In genomic region chr21:46253610-46254124, GRCh38 we compare ENCODE assay signal across 8 cellular contexts. TPM values are rescaled to one million over a fixed set of nuclear protein-coding genes. Genes with fewer than 3 reads are reported as not detected.
DNase-seq lines count a peak whose midpoint lies in the region; ATAC-seq and TF ChIP-seq lines count a peak whose summit lies in the region.

No MANE protein-coding gene starts in this region.

- in situ Hi-C loops in HAP-1 (cut with MboI; ENCODE audit: low sequenced_read_pairs) = no loop called here

- H3K9me3 ChIP-seq in HAP-1 (no peaks in the 10 kb centered on the region), WERI-Rb-1 (ENCODE audit: severe bottlenecking) (no peaks in the 10 kb centered on the region)

- BruUV-seq in Calu3 (replicated peaks; lab: Mats Ljungman, UMichigan) = no TSS peak

- no peaks in the 10 kb centered on the region for H3K4me1 Mint-ChIP-seq in Calu3 (ENCODE audit: low read depth, unreplicated experiment)

- H3K36me3 ChIP-seq in HAP-1 (replicated peaks) (peaks cover 89% of the 10 kb centered on the region), WERI-Rb-1 (peaks cover 98% of the 10 kb centered on the region)

- H3K36me3 Mint-ChIP-seq in Calu3 (ENCODE audit: insufficient read depth, unreplicated experiment) = peaks cover 56% of the 10 kb centered on the region

- no peak overlapping the region; the same call in 1 of the 2 replicates for H3K27ac ChIP-seq in WERI-Rb-1

- TF ChIP-seq CTCF in GM12865 (IDR thresholded peaks at IDR 0.05; ENCODE audit: insufficient read depth, low read depth, low read length, missing control alignments) (no peak), WERI-Rb-1 (IDR thresholded peaks at IDR 0.05; ENCODE audit: low read depth, low read length) (no peak), Calu3 (IDR thresholded peaks at IDR 0.05; ENCODE audit: unreplicated experiment) (no peak)

- no peaks in the 10 kb centered on the region for H3K9me3 Mint-ChIP-seq in Calu3 (ENCODE audit: low read depth, unreplicated experiment)

- H3K4me1 ChIP-seq in HAP-1 = no peaks in the 10 kb centered on the region

- DNase-seq in GM12865 (ENCODE audit: low read depth) (peak; percentile 85), mesenteric fat pad (ENCODE audit: low spot score) (peak; percentile 12), HAP-1 (ENCODE audit: low spot score in 2 of 2) (no peak), WERI-Rb-1 (no peak), NCI-H446 (lab: John Stamatoyannopoulos, UW) (no peak), Calu3 (no peak)
- DNase-seq in activated CD4-positive, alpha-beta T cell treated with anti-CD3 and anti-CD28 coated beads, Interleukin-2, amount 50 U/mL, for 1 hour = peak; percentile 30

- CTCF ChIA-PET in Calu3 (lab: Charles Lee) = no interaction called here

- H3K27me3 ChIP-seq in HAP-1 (ENCODE audit: low read depth) (no peaks in the 10 kb centered on the region), WERI-Rb-1 (ENCODE audit: insufficient read depth, low read depth, severe bottlenecking) (no peaks in the 10 kb centered on the region)

- no peak overlapping the region for H3K27ac Mint-ChIP-seq in Calu3 (ENCODE audit: unreplicated experiment)

- H3K4me3 ChIP-seq in GM12865 (ENCODE audit: low read depth, low read length) (no peak overlapping the region), HAP-1 (no peak overlapping the region), WERI-Rb-1 (ENCODE audit: low read depth, low read length) (no peak overlapping the region)

- H3K27me3 Mint-ChIP-seq in Calu3 (ENCODE audit: unreplicated experiment) = no peaks in the 10 kb centered on the region

- no peak overlapping the region for H3K4me3 Mint-ChIP-seq in Calu3 (ENCODE audit: low read depth, unreplicated experiment)

- peak; percentile 40 for ATAC-seq in HG02973 (IDR thresholded peaks at IDR 0.05; ENCODE audit: unreplicated experiment)

- intact Hi-C loops in Calu3 (cut with micrococcal nuclease; ENCODE audit: unreplicated experiment) = no loop called here

RNA-seq across cellular contexts. Expression of gene LSS, which starts 25.1 kb away (rescaled TPM):
- total RNA-seq in mesenteric fat pad (81.3 TPM), Calu3 (2022) (53.3 and 55.1 TPM in 2 replicates)

RNA-seq across cellular contexts. Expression of gene MCM3AP, which starts 31.7 kb away (rescaled TPM):
- total RNA-seq in mesenteric fat pad (89.8 TPM), Calu3 (2022) (64.1 and 66.5 TPM in 2 replicates)

RNA-seq across cellular contexts. Expression of gene YBEY, which starts 32.5 kb away (rescaled TPM):
- 11.1 TPM for total RNA-seq in mesenteric fat pad
- 10.4 and 11.3 TPM in 2 replicates for total RNA-seq in Calu3 (2022)

Comparison
In these comparisons a context has a peak if more than half of its experiments do, and no peak if none do; other contexts are left out.
1. DNase-seq: peak in GM12865 (single experiment), activated CD4-positive, alpha-beta T cell treated with anti-CD3 and anti-CD28 coated beads, Interleukin-2, amount 50 U/mL, for 1 hour (single experiment) and mesenteric fat pad (single experiment); none in HAP-1 (0 of 2), WERI-Rb-1 (single experiment), NCI-H446 (0 of 2) and Calu3 (single experiment).